17 cellular contexts compared by ENCODE assay signal in genomic region chr4:153260553-153261306, GRCh38. TPM values are rescaled to one million over a fixed set of nuclear protein-coding genes. Genes with fewer than 3 reads are reported as not detected.
DNase-seq lines count a peak whose midpoint lies in the region; ATAC-seq, FAIRE-seq and TF ChIP-seq lines count a peak whose summit lies in the region.
"Had no signal": no experiment of that assay in that cellular context is flagged by ENCODE, and none has a peak within 500 bp of the region (broad histone marks: within the 10 kb centered on the region; RNA-seq: fewer than 3 reads in every experiment).

No MANE protein-coding gene starts in this region.

- no peaks in the 10 kb centered on the region for H4K20me1 ChIP-seq in endothelial cell of umbilical vein (replicated peaks; ENCODE audit: control insufficient read depth, extremely low read depth, insufficient read depth, low read length)
- peaks cover 4% of the 10 kb centered on the region for H4K20me1 ChIP-seq in neural cell (ENCODE audit: insufficient read depth)

- no peak for ATAC-seq in naive thymus-derived CD8-positive, alpha-beta T cell
- ATAC-seq: stimulated activated naive CD8-positive, alpha-beta T cell treated with anti-CD3 and anti-CD28 coated beads, Interleukin-15, Interleukin-2, amounts not matched to agents 100 U/mL and 50 U/mL, for 24 hours; T-helper 17 cell had no signal

- H3K9me1 ChIP-seq in endothelial cell of umbilical vein (replicated peaks; ENCODE audit: control insufficient read depth, extremely low read depth, insufficient read depth, low read length): no peaks in the 10 kb centered on the region

- intact Hi-C loops in endothelial cell of umbilical vein (cut with micrococcal nuclease): no loop called here

- POLR2A ChIA-PET in endothelial cell of umbilical vein (lab: Charles Lee): no interaction called here
- POLR2A ChIA-PET in naive thymus-derived CD8-positive, alpha-beta T cell (lab: Charles Lee): no interaction called here

- no peak for TF ChIP-seq CTCF in endothelial cell of umbilical vein (IDR thresholded peaks at IDR 0.05; ENCODE audit: extremely low read depth in 1 of 2, insufficient read depth in 1 of 2, low read depth in 1 of 2, low read length in 2 of 2)
- TF ChIP-seq CTCF in neural cell (IDR thresholded peaks at IDR 0.05; ENCODE audit: poor library complexity, severe bottlenecking): no peak

- H3K9ac ChIP-seq in endothelial cell of umbilical vein (replicated peaks; ENCODE audit: extremely low read depth, insufficient read depth, low read length) (no peak overlapping the region), neural cell (ENCODE audit: low read length) (peak overlapping the region; percentile 87)

- FAIRE-seq in endothelial cell of umbilical vein (lab: Jason Lieb, UNC) (no peak), GM12892 (lab: Jason Lieb, UNC) (no peak)

- H3K4me3 Mint-ChIP-seq in naive thymus-derived CD8-positive, alpha-beta T cell: no peak overlapping the region
- H3K4me3 Mint-ChIP-seq: activated CD4-positive, alpha-beta T cell treated with anti-CD3 and anti-CD28 coated beads, Interleukin-2, amount 10 ng/mL, durations not matched to agents 7 days and 5 days; activated T-helper 1 cell treated with anti-CD3 and anti-CD28 coated beads, Interleukin-12 subunit alpha, Interleukin-12 subunit beta, Interleukin-2, Interleukin-4 antibody, amounts not matched to agents 30 ng/mL and 10 ng/mL and 1 ng/mL, durations not matched to agents 14 hours and 24 hours and 36 hours; CD4-positive, CD25-positive, alpha-beta regulatory T cell; T-helper 17 cell had no signal

- H3K27ac Mint-ChIP-seq in naive thymus-derived CD8-positive, alpha-beta T cell: no peak overlapping the region
- H3K27ac Mint-ChIP-seq: activated CD4-positive, alpha-beta T cell treated with anti-CD3 and anti-CD28 coated beads, Interleukin-2, amount 10 ng/mL, durations not matched to agents 7 days and 5 days; activated T-helper 1 cell treated with anti-CD3 and anti-CD28 coated beads, Interleukin-12 subunit alpha, Interleukin-12 subunit beta, Interleukin-2, Interleukin-4 antibody, amounts not matched to agents 30 ng/mL and 10 ng/mL and 1 ng/mL, durations not matched to agents 14 hours and 24 hours and 36 hours; CD4-positive, CD25-positive, alpha-beta regulatory T cell; T-helper 17 cell had no signal

- H3K36me3 Mint-ChIP-seq in naive thymus-derived CD8-positive, alpha-beta T cell: peaks cover 0 to 8% (median 8%) of the 10 kb centered on the region in 3 donors
- H3K36me3 Mint-ChIP-seq: CD4-positive, CD25-positive, alpha-beta regulatory T cell had no signal

- no peaks in the 10 kb centered on the region for H3K9me2 ChIP-seq in neural cell (ENCODE audit: insufficient read depth, low read length)

- H3K4me2 ChIP-seq in endothelial cell of umbilical vein (ENCODE audit: insufficient read depth, low read length) (no peak overlapping the region), neural cell (ENCODE audit: low read length) (peak overlapping the region; percentile 82)

- H3K27me3 ChIP-seq in endothelial cell of umbilical vein (ENCODE audit: control insufficient read depth in 2 of 2, insufficient read depth in 2 of 2, low read length in 2 of 2) (no peaks in the 10 kb centered on the region), neural cell (ENCODE audit: insufficient read depth, low read depth, low read length) (no peaks in the 10 kb centered on the region)

- no peak for TF ChIP-seq POLR2A in endothelial cell of umbilical vein (IDR thresholded peaks at IDR 0.05; ENCODE audit: low read depth, low read length)
- TF ChIP-seq POLR2A in GM12892 (IDR thresholded peaks at IDR 0.05; ENCODE audit: low read depth, low read length): no peak

- H3K79me2 ChIP-seq in endothelial cell of umbilical vein (ENCODE audit: control insufficient read depth, insufficient read depth, low read length) (no peaks in the 10 kb centered on the region), neural cell (replicated peaks; ENCODE audit: insufficient read depth, low read length) (peaks cover 93% of the 10 kb centered on the region)

- no peaks in the 10 kb centered on the region for H3K4me1 Mint-ChIP-seq in naive thymus-derived CD8-positive, alpha-beta T cell
- H3K4me1 Mint-ChIP-seq: activated CD4-positive, alpha-beta T cell treated with anti-CD3 and anti-CD28 coated beads, Interleukin-2, amount 10 ng/mL, durations not matched to agents 7 days and 5 days; CD4-positive, CD25-positive, alpha-beta regulatory T cell; T-helper 17 cell had no signal

- no peaks in the 10 kb centered on the region for H3K9me3 ChIP-seq in endothelial cell of umbilical vein (replicated peaks; ENCODE audit: control insufficient read depth, insufficient read depth, low read length)
- no peaks in the 10 kb centered on the region for H3K9me3 ChIP-seq in neural cell (ENCODE audit: low read length)

- no peaks in the 10 kb centered on the region for H3K36me3 ChIP-seq in endothelial cell of umbilical vein (ENCODE audit: control insufficient read depth in 2 of 2, extremely low read depth in 1 of 2, insufficient read depth in 2 of 2, low read length in 2 of 2)
- H3K36me3 ChIP-seq in neural cell (ENCODE audit: insufficient read depth, low read length): peaks cover 6% of the 10 kb centered on the region

- CTCF ChIA-PET in endothelial cell of umbilical vein (lab: Charles Lee): interaction anchor here (1.2 kb wide), 1 partner anchor 38 kb away, joined by 3 read pairs; no protein-coding TSS in a partner anchor

- H2AFZ ChIP-seq in endothelial cell of umbilical vein (ENCODE audit: low read depth, low read length): no peak overlapping the region
- H2AFZ ChIP-seq in neural cell (ENCODE audit: low read depth, low read length): no peak overlapping the region

- peaks cover 0 to 15% (median 3%) of the 10 kb centered on the region in 9 donors for H3K9me3 Mint-ChIP-seq in naive thymus-derived CD8-positive, alpha-beta T cell
- H3K9me3 Mint-ChIP-seq: activated T-helper 1 cell treated with anti-CD3 and anti-CD28 coated beads, Interleukin-12 subunit alpha, Interleukin-12 subunit beta, Interleukin-2, Interleukin-4 antibody, amounts not matched to agents 30 ng/mL and 10 ng/mL and 1 ng/mL, durations not matched to agents 14 hours and 24 hours and 36 hours had no signal

- peaks cover 5 to 17% (median 7%) of the 10 kb centered on the region in 5 donors for H3K27me3 Mint-ChIP-seq in naive thymus-derived CD8-positive, alpha-beta T cell

- TF ChIP-seq RAD21 in neural cell (conservative IDR thresholded peaks at IDR 0.05): no peak

- BruUV-seq in endothelial cell of umbilical vein (replicated peaks; lab: Mats Ljungman, UMichigan): no TSS peak

- DNase-seq in GM03348 (ENCODE audit: low spot score) (peak; percentile 53), M059J (ENCODE audit: low read depth) (peak; percentile 48), endothelial cell of umbilical vein (ENCODE audit: low read depth, low spot score) (peak; percentile 42), KG1 (lab: John Stamatoyannopoulos, UW) (no peak), GM12892 (ENCODE audit: insufficient read length) (no peak)
- DNase-seq in activated naive CD4-positive, alpha-beta T cell treated with anti-CD3 and anti-CD28 coated beads, Interleukin-2, amount 50 U/mL, for 16 hours: no peak
- DNase-seq in naive thymus-derived CD8-positive, alpha-beta T cell: no peak
- DNase-seq: activated CD4-positive, alpha-beta T cell treated with anti-CD3 and anti-CD28 coated beads, Interleukin-2, amount 10 ng/mL, durations not matched to agents 7 days and 5 days; CD4-positive, CD25-positive, alpha-beta regulatory T cell; GDM1; left cardiac atrium; NCI-H1105; right cardiac atrium; stimulated activated naive CD8-positive, alpha-beta T cell treated with anti-CD3 and anti-CD28 coated beads, Interleukin-15, Interleukin-2, amounts not matched to agents 100 U/mL and 50 U/mL, for 24 hours; T-helper 17 cell had no signal

- H3K4me1 ChIP-seq in endothelial cell of umbilical vein (ENCODE audit: control insufficient read depth, extremely low read depth, insufficient read depth, low read length): peaks cover 3% of the 10 kb centered on the region

- dilution Hi-C loops in endothelial cell of umbilical vein (cut with MboI; ENCODE audit: extremely low pct_ligation_motif_present, low sequenced_read_pairs): no loop called here

- no peak overlapping the region for H3K4me3 ChIP-seq in endothelial cell of umbilical vein (replicated peaks in 1 of 3; ENCODE audit: insufficient read depth in 1 of 3, low read depth in 1 of 3, low read length in 3 of 3)
- peak overlapping the region; percentile 75 for H3K4me3 ChIP-seq in neural cell (ENCODE audit: low read length)

- H3F3A ChIP-seq in neural cell (ENCODE audit: insufficient read depth, low read length, poor library complexity, severe bottlenecking): peaks cover 9% of the 10 kb centered on the region

- no peak for TF ChIP-seq EP300 in neural cell (conservative IDR thresholded peaks at IDR 0.05; ENCODE audit: poor library complexity, severe bottlenecking)

- no peak overlapping the region for H3K27ac ChIP-seq in endothelial cell of umbilical vein (ENCODE audit: insufficient read depth, low read depth, low read length)
- peak overlapping the region; percentile 98 for H3K27ac ChIP-seq in neural cell (ENCODE audit: low read length)

TF ChIP-seq in endothelial cell of umbilical vein, 7 proteins besides CTCF, POLR2A, EP300 and RAD21 (continues in another document):
- TF ChIP-seq FOS (IDR thresholded peaks at IDR 0.05; ENCODE audit: borderline replicate concordance, insufficient read depth, low read length) (peak; percentile 51), JUN (IDR thresholded peaks at IDR 0.05; ENCODE audit: borderline replicate concordance, insufficient read depth, insufficient read length, low read depth) (peak; percentile 31)

TF ChIP-seq in neural cell, 6 proteins besides CTCF, POLR2A, EP300 and RAD21 (continues in another document):
- TF ChIP-seq POLR2AphosphoS5 (IDR thresholded peaks at IDR 0.05): no peak

RNA-seq across cellular contexts. Expression of gene TRIM2, which starts 56.5 kb away (rescaled TPM):
- total RNA-seq in M059J (2014; rRNA removed; shearing (Covaris generic)): 13.2 and 18.4 TPM in 2 replicates
- 16.4 and 19.7 TPM in 2 replicates for total RNA-seq in endothelial cell of umbilical vein
- 6.8 TPM in 2 replicates for polyA plus RNA-seq in endothelial cell of umbilical vein
- polyA plus RNA-seq in endothelial cell of umbilical vein (2011; cell fraction: cytosol; rRNA removed): 3.7 and 4.9 TPM in 2 replicates
- 9.4 and 12.4 TPM in 2 replicates for polyA plus RNA-seq in endothelial cell of umbilical vein (2011; cell fraction: nucleus; rRNA removed)
- 1.9 and 4.7 TPM in 2 replicates for polyA plus RNA-seq in endothelial cell of umbilical vein (2012)
- polyA minus RNA-seq in endothelial cell of umbilical vein: 35.6 and 40.0 TPM in 2 replicates
- 7.2 TPM for polyA minus RNA-seq in endothelial cell of umbilical vein (2011; cell fraction: cytosol; rRNA and poly(A)+ RNA removed)
- polyA minus RNA-seq in endothelial cell of umbilical vein (2011; cell fraction: nucleus; rRNA and poly(A)+ RNA removed): 18.8 and 19.6 TPM in 2 replicates
- 218 and 261 TPM in 2 replicates for polyA plus RNA-seq in neural cell
- 723 and 816 TPM in 2 replicates for polyA minus RNA-seq in neural cell
- total RNA-seq in naive thymus-derived CD8-positive, alpha-beta T cell: 1 to 10 TPM; 1.1 to 1.8 TPM
- 1 to 10 TPM in 2 of 3 donors, under 1 TPM in 1; 0.71 to 1.7 (median 1.2) TPM for polyA plus RNA-seq in naive thymus-derived CD8-positive, alpha-beta T cell
- 0.08 TPM for polyA plus RNA-seq in GM12892 (2012; ENCODE audit: missing spikeins)

Comparison
In these comparisons a context has a peak if more than half of its experiments do, and no peak if none do; other contexts are left out.
1. DNase-seq: peak in GM03348 (single experiment), M059J (single experiment) and endothelial cell of umbilical vein (single experiment); none in activated naive CD4-positive, alpha-beta T cell treated with anti-CD3 and anti-CD28 coated beads, Interleukin-2, amount 50 U/mL, for 16 hours (single experiment), KG1 (single experiment), naive thymus-derived CD8-positive, alpha-beta T cell (0 of 10) and GM12892 (single experiment).